20 cellular contexts compared by ENCODE assay signal in the genomic region with DNA sequence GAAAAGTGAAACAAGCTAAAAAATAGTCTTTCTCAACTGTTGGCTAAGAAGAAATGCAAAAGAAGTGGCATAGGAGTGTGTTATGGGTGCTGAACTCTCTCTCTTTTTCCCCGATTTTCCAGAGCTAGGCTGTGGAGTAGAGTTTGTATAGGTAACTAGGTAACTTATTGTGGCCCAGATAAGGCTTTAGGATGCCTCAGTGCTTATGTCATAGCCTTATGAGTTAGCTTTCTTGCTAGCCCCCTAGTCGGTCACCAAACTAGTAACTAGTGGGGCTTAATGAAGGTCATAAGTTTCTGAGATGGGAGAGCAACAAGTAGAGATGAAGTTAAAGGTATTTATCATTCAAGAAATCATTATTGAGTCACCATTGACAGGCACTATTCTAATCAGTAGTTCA. TPM values are rescaled to one million over a fixed set of nuclear protein-coding genes. Genes with fewer than 3 reads are reported as not detected.
DNase-seq lines count a peak whose midpoint lies in the region; ATAC-seq and TF ChIP-seq lines count a peak whose summit lies in the region.
"Had no signal": no experiment of that assay in that cellular context is flagged by ENCODE, and none has a peak within 500 bp of the region (broad histone marks: within the 10 kb centered on the region; RNA-seq: fewer than 3 reads in every experiment).

No MANE protein-coding gene starts in this region.

- H3K9me2 ChIP-seq in PC-3 (replicated peaks; ENCODE audit: low read length): no peaks in the 10 kb centered on the region

- H3K27ac ChIP-seq in PC-3 (ENCODE audit: low read length): no peak overlapping the region
- H3K27ac ChIP-seq: KMS-11 had no signal

- H3K27me3 Mint-ChIP-seq in activated naive CD4-positive, alpha-beta T cell treated with anti-CD3 and anti-CD28 coated beads, Interleukin-2, amount 10 ng/mL, durations not matched to agents 7 days and 5 days: no peaks in the 10 kb centered on the region
- H3K27me3 Mint-ChIP-seq in immature natural killer cell (ENCODE audit: low read depth in 3 of 3): no peaks in the 10 kb centered on the region
- H3K27me3 Mint-ChIP-seq in T-helper 2 cell treated with Interferon-gamma antibody and Interleukin-4, amounts not matched to agents 5 μg/mL and 100 μg/mL, for 36 hours (ENCODE audit: low read depth): no peaks in the 10 kb centered on the region

- no peaks in the 10 kb centered on the region for H3K4me1 ChIP-seq in PC-3 (ENCODE audit: insufficient read depth, low read length)

- peaks cover 25% of the 10 kb centered on the region for H3K36me3 Mint-ChIP-seq in activated naive CD4-positive, alpha-beta T cell treated with anti-CD3 and anti-CD28 coated beads, Interleukin-2, amount 10 ng/mL, durations not matched to agents 7 days and 5 days
- peaks cover 14 to 26% (median 26%) of the 10 kb centered on the region in 3 donors for H3K36me3 Mint-ChIP-seq in immature natural killer cell
- peaks cover 24% of the 10 kb centered on the region for H3K36me3 Mint-ChIP-seq in stimulated activated effector memory CD8-positive, alpha-beta T cell treated with anti-CD3 and anti-CD28 coated beads, Interleukin-12 subunit alpha, Interleukin-12 subunit beta, amount 100 ng/mL, for 72 hours
- H3K36me3 Mint-ChIP-seq in T-helper 2 cell treated with Interferon-gamma antibody and Interleukin-4, amounts not matched to agents 5 μg/mL and 100 μg/mL, for 36 hours (ENCODE audit: low read depth): peaks cover 26% of the 10 kb centered on the region

- H3K9me3 ChIP-seq in PC-3 (ENCODE audit: low read length): no peaks in the 10 kb centered on the region

- TSS peak; percentile 35 for BruUV-seq in PC-3 (replicated peaks; lab: Mats Ljungman, UMichigan)

- no peak overlapping the region for H2AFZ ChIP-seq in PC-3 (ENCODE audit: low read length)

- no peak overlapping the region for H3K4me3 Mint-ChIP-seq in activated naive CD4-positive, alpha-beta T cell treated with anti-CD3 and anti-CD28 coated beads, Interleukin-2, amount 10 ng/mL, durations not matched to agents 7 days and 5 days
- no peak overlapping the region for H3K4me3 Mint-ChIP-seq in immature natural killer cell
- H3K4me3 Mint-ChIP-seq in stimulated activated effector memory CD8-positive, alpha-beta T cell treated with anti-CD3 and anti-CD28 coated beads, Interleukin-12 subunit alpha, Interleukin-12 subunit beta, amount 100 ng/mL, for 72 hours: no peak overlapping the region
- H3K4me3 Mint-ChIP-seq in T-helper 2 cell treated with Interferon-gamma antibody and Interleukin-4, amounts not matched to agents 5 μg/mL and 100 μg/mL, for 36 hours: no peak overlapping the region
- H3K4me3 Mint-ChIP-seq: HFFc6 had no signal

- H3K36me3 ChIP-seq in PC-3 (ENCODE audit: low read depth, low read length): no peaks in the 10 kb centered on the region

- no peaks in the 10 kb centered on the region for H3K4me1 Mint-ChIP-seq in activated naive CD4-positive, alpha-beta T cell treated with anti-CD3 and anti-CD28 coated beads, Interleukin-2, amount 10 ng/mL, durations not matched to agents 7 days and 5 days
- peaks cover 19% of the 10 kb centered on the region in 2 donors for H3K4me1 Mint-ChIP-seq in immature natural killer cell
- peaks cover 12% of the 10 kb centered on the region for H3K4me1 Mint-ChIP-seq in stimulated activated effector memory CD8-positive, alpha-beta T cell treated with anti-CD3 and anti-CD28 coated beads, Interleukin-12 subunit alpha, Interleukin-12 subunit beta, amount 100 ng/mL, for 72 hours
- peaks cover 8% of the 10 kb centered on the region for H3K4me1 Mint-ChIP-seq in T-helper 2 cell treated with Interferon-gamma antibody and Interleukin-4, amounts not matched to agents 5 μg/mL and 100 μg/mL, for 36 hours (ENCODE audit: low read depth)

- no peak for TF ChIP-seq CTCF in PC-3 (conservative IDR thresholded peaks at IDR 0.05; ENCODE audit: low read depth, low read length)

- no peak overlapping the region for H3K4me2 ChIP-seq in PC-3 (ENCODE audit: low read length)
- H3K4me2 ChIP-seq: KMS-11 had no signal

- CTCF ChIA-PET in activated naive CD4-positive, alpha-beta T cell treated with anti-CD3 and anti-CD28 coated beads, Interleukin-2, amount 10 ng/mL, durations not matched to agents 7 days and 5 days (lab: Charles Lee): interaction anchor here (0.9 to 1.6 kb wide), 2 partner anchors 10 to 73 kb away, joined by 3 to 5 read pairs; no protein-coding TSS in a partner anchor
- CTCF ChIA-PET in PC-3 (lab: Charles Lee): no interaction called here

- peaks cover 3% of the 10 kb centered on the region for H3K9me3 Mint-ChIP-seq in activated naive CD4-positive, alpha-beta T cell treated with anti-CD3 and anti-CD28 coated beads, Interleukin-2, amount 10 ng/mL, durations not matched to agents 7 days and 5 days
- H3K9me3 Mint-ChIP-seq in immature natural killer cell: no peaks in the 10 kb centered on the region
- no peaks in the 10 kb centered on the region for H3K9me3 Mint-ChIP-seq in stimulated activated effector memory CD8-positive, alpha-beta T cell treated with anti-CD3 and anti-CD28 coated beads, Interleukin-12 subunit alpha, Interleukin-12 subunit beta, amount 100 ng/mL, for 72 hours
- peaks cover 8% of the 10 kb centered on the region for H3K9me3 Mint-ChIP-seq in T-helper 2 cell treated with Interferon-gamma antibody and Interleukin-4, amounts not matched to agents 5 μg/mL and 100 μg/mL, for 36 hours
- H3K9me3 Mint-ChIP-seq: HFFc6 had no signal

- H3K4me3 ChIP-seq in PC-3 (ENCODE audit: low read length): no peak overlapping the region

- H3F3A ChIP-seq in PC-3 (ENCODE audit: low read length, unreplicated experiment): no peaks in the 10 kb centered on the region

- no peak for DNase-seq in activated naive CD4-positive, alpha-beta T cell treated with anti-CD3 and anti-CD28 coated beads, Interleukin-2, amount 10 ng/mL, durations not matched to agents 7 days and 5 days
- no peak for DNase-seq in activated naive CD4-positive, alpha-beta T cell treated with Interleukin-2 at 50 U/mL for 16 hours
- DNase-seq in PC-3 (no peak), immature natural killer cell (no peak), NCI-H2029 (lab: John Stamatoyannopoulos, UW) (no peak), cortex of kidney (lab: John Stamatoyannopoulos, UW) (no peak)
- DNase-seq in stimulated activated effector memory CD8-positive, alpha-beta T cell treated with anti-CD3 and anti-CD28 coated beads, Interleukin-12 subunit alpha, Interleukin-12 subunit beta, amount 100 ng/mL, for 72 hours (ENCODE audit: low spot score in 2 of 2): no peak
- DNase-seq in T-helper 2 cell treated with Interferon-gamma antibody and Interleukin-4, amounts not matched to agents 5 μg/mL and 100 μg/mL, for 36 hours (ENCODE audit: low spot score): no peak
- DNase-seq: 8988T, C1 segment of cervical spinal cord, Calu3, DMS53, HFFc6, NCI-H1092 treated with DMSO at 0.1 percent for 48 hours, NCI-H1694, NCI-H345, NCI-H526 treated with DMSO at 0.1 percent for 48 hours, SHP77 treated with DMSO at 0.1 percent for 48 hours had no signal

- no peak overlapping the region for H3K9ac ChIP-seq in PC-3 (ENCODE audit: low read length)
- H3K9ac ChIP-seq: KMS-11 had no signal

- intact Hi-C loops in PC-3 (cut with micrococcal nuclease): no loop called here

- POLR2A ChIA-PET in PC-3 (lab: Charles Lee; ENCODE audit: unreplicated experiment): no interaction called here

- H3K27ac Mint-ChIP-seq in activated naive CD4-positive, alpha-beta T cell treated with anti-CD3 and anti-CD28 coated beads, Interleukin-2, amount 10 ng/mL, durations not matched to agents 7 days and 5 days: peak overlapping the region; percentile 12
- H3K27ac Mint-ChIP-seq in immature natural killer cell: peak overlapping the region in 5 of 6 donors; percentile 2 to 52 (median 12)
- H3K27ac Mint-ChIP-seq in stimulated activated effector memory CD8-positive, alpha-beta T cell treated with anti-CD3 and anti-CD28 coated beads, Interleukin-12 subunit alpha, Interleukin-12 subunit beta, amount 100 ng/mL, for 72 hours: peak overlapping the region; percentile 7
- no peak overlapping the region for H3K27ac Mint-ChIP-seq in T-helper 2 cell treated with Interferon-gamma antibody and Interleukin-4, amounts not matched to agents 5 μg/mL and 100 μg/mL, for 36 hours
- H3K27ac Mint-ChIP-seq: HFFc6 had no signal

- H4K20me1 ChIP-seq in PC-3 (ENCODE audit: low read length): no peaks in the 10 kb centered on the region

- no peak for ATAC-seq in PC-3
- no peak for ATAC-seq in stimulated activated effector memory CD8-positive, alpha-beta T cell treated with anti-CD3 and anti-CD28 coated beads, Interleukin-12 subunit alpha, Interleukin-12 subunit beta, amount 100 ng/mL, for 72 hours
- ATAC-seq: SK-N-SH treated with all-trans-retinoic acid at 6 μM for 48 hours had no signal

- no peaks in the 10 kb centered on the region for H3K27me3 ChIP-seq in PC-3 (ENCODE audit: low read length)

- H3K79me2 ChIP-seq in PC-3 (ENCODE audit: low read length): no peaks in the 10 kb centered on the region

RNA-seq across cellular contexts. Expression of a gene that starts 32.4 kb away (rescaled TPM):
- total RNA-seq in PC-3 (2014; rRNA removed): 9.6 and 14.6 TPM in 2 replicates
- polyA plus RNA-seq in immature natural killer cell: 10 to 100 TPM; 58.3 to 71.3 (median 59.5) TPM
